Comparison of ENCODE assay signal across 15 cellular contexts in genomic region chr2:178152542-178152941, GRCh38.
"Had no signal": no experiment of that assay in that cellular context is flagged by ENCODE, and none has a peak within 500 bp of the region (broad histone marks: within the 10 kb centered on the region; RNA-seq: fewer than 3 reads in every experiment).

No MANE protein-coding gene starts in this region.

- DNase-seq: activated CD4-positive, alpha-beta memory T cell treated with anti-CD3 and anti-CD28 coated beads, Interleukin-2, amount 10 ng/mL, durations not matched to agents 7 days and 5 days; activated CD4-positive, alpha-beta T cell treated with anti-CD3 and anti-CD28 coated beads, Interleukin-2, amount 10 ng/mL, durations not matched to agents 7 days and 5 days; activated CD4-positive, CD25-positive, alpha-beta regulatory T cell; activated gamma-delta T cell; activated naive CD4-positive, alpha-beta T cell treated with anti-CD3 and anti-CD28 coated beads for 36 hours; activated T-cell treated with anti-CD3 and anti-CD28 coated beads for 4 hours; activated T-cell treated with anti-CD3 and anti-CD28 coated beads, Interleukin-2, amount 50 U/mL, for 48 hours; amygdala; KBM-7; NCI-H1048; PC-3; SHP77 treated with DMSO at 0.1 percent for 48 hours; T-helper 17 cell; T1000 had no signal

- ATAC-seq: activated T-helper 17 cell treated with anti-CD3 and anti-CD28 coated beads, Interleukin-2, amount 50 U/mL, for 72 hours; T-helper 17 cell had no signal
